In genomic region chr17:63930951-63931575, GRCh38 we compare ENCODE assay signal across 8 cellular contexts. TPM values are rescaled to one million over a fixed set of nuclear protein-coding genes. Genes with fewer than 3 reads are reported as not detected.
A peak's percentile ranks its signal among the peaks of the same experiment; 100 is the strongest.
DNase-seq lines count a peak whose midpoint lies in the region; ATAC-seq and TF ChIP-seq lines count a peak whose summit lies in the region.

No MANE protein-coding gene starts in this region.

- WGBS in heart left ventricle, 4 donors = 52 to 71% (median 59%) methylated on average over 7 to 16 of the region's 16 CpGs

- intact Hi-C loops in heart left ventricle (cut with DNase I) = loop anchor here in 1 of 10 donors (5.0 kb wide), 1 partner anchor 51 kb away; no protein-coding TSS in a partner anchor

- H3K9me3 ChIP-seq in heart left ventricle = no peaks in the 10 kb centered on the region

- H3K27ac ChIP-seq in heart left ventricle = peak overlapping the region; percentile 53 to 84 (median 74)

- peak overlapping the region; percentile 90 for H3K4me3 ChIP-seq in GM12865 (ENCODE audit: low read depth, low read length)
- H3K4me3 ChIP-seq in heart left ventricle = peak overlapping the region in 11 of 12 donors; percentile 16 to 51 (median 34)

- H3K27me3 ChIP-seq in heart left ventricle = no peaks in the 10 kb centered on the region

- peak in 1 of 2 donors; percentile 12 for TF ChIP-seq POLR2A in heart left ventricle (IDR thresholded peaks at IDR 0.05)

- peak; percentile 82 for DNase-seq in GM12865 (ENCODE audit: low read depth)
- peak; percentile 80 for DNase-seq in activated CD8-positive, alpha-beta memory T cell treated with anti-CD3 and anti-CD28 coated beads for 24 hours
- DNase-seq in heart left ventricle = peak; percentile 82 to 86 (median 83)
- peak; percentile 55 for DNase-seq in stimulated activated CD4-positive, alpha-beta T cell treated with anti-CD3 and anti-CD28 coated beads, Interleukin-4, amount 100 ng/mL, for 24 hours
- no peak for DNase-seq in SW480 (ENCODE audit: low spot score)
- no peak for DNase-seq in pons (ENCODE audit: low spot score)
- DNase-seq in NCI-H128 (lab: John Stamatoyannopoulos, UW; ENCODE audit: unreplicated experiment) = no peak

- no peak for TF ChIP-seq CTCF in GM12865 (IDR thresholded peaks at IDR 0.05; ENCODE audit: insufficient read depth, low read depth, low read length, missing control alignments)
- TF ChIP-seq CTCF in heart left ventricle (IDR thresholded peaks at IDR 0.05) = no peak

- H3K36me3 ChIP-seq in heart left ventricle = no peaks in the 10 kb centered on the region

- peaks cover 0 to 25% (median 14%) of the 10 kb centered on the region in 12 donors for H3K4me1 ChIP-seq in heart left ventricle

- ATAC-seq in HG03520 (IDR thresholded peaks at IDR 0.05; ENCODE audit: unreplicated experiment) = peak; percentile 39
- ATAC-seq in heart left ventricle = peak; percentile 77 to 95 (median 84)

RNA-seq across cellular contexts. Expression of gene CD79B, which starts 1.1 kb away (rescaled TPM):
- 10 to 100 TPM in 2 of 9 donors, 1 to 10 TPM in 7; 2.2 to 16.2 (median 4.3) TPM for total RNA-seq in heart left ventricle
- 1 to 10 TPM; 5.1 to 6.3 TPM for polyA plus RNA-seq in heart left ventricle

RNA-seq across cellular contexts. Expression of gene GH1, which starts 12.4 kb away (rescaled TPM):
- not detected for total RNA-seq in heart left ventricle
- not detected for polyA plus RNA-seq in heart left ventricle

RNA-seq across cellular contexts. Expression of gene CSHL1, which starts 20.0 kb away (rescaled TPM):
- total RNA-seq in heart left ventricle = not detected
- not detected for polyA plus RNA-seq in heart left ventricle

RNA-seq across cellular contexts. Expression of gene CSH1, which starts 34.7 kb away (rescaled TPM):
- total RNA-seq in heart left ventricle = not detected
- not detected for polyA plus RNA-seq in heart left ventricle

RNA-seq across cellular contexts. Expression of gene SCN4A, which starts 41.7 kb away (rescaled TPM):
- 1 to 10 TPM in 4 of 9 donors, under 1 TPM in 5; 0.37 to 2.1 (median 0.67) TPM for total RNA-seq in heart left ventricle
- polyA plus RNA-seq in heart left ventricle = 1 to 10 TPM in 1 of 2 donors, under 1 TPM in 1; 0.33 to 1.8 TPM

Comparison
In these comparisons a context has a peak if more than half of its experiments do, and no peak if none do; other contexts are left out.
1. DNase-seq: peak in GM12865 (single experiment), activated CD8-positive, alpha-beta memory T cell treated with anti-CD3 and anti-CD28 coated beads for 24 hours (single experiment), heart left ventricle (5 of 5) and stimulated activated CD4-positive, alpha-beta T cell treated with anti-CD3 and anti-CD28 coated beads, Interleukin-4, amount 100 ng/mL, for 24 hours (single experiment); none in SW480 (single experiment), pons (single experiment) and NCI-H128 (single experiment).